ENCODE assay signal across 1 cellular context in the genomic region with DNA sequence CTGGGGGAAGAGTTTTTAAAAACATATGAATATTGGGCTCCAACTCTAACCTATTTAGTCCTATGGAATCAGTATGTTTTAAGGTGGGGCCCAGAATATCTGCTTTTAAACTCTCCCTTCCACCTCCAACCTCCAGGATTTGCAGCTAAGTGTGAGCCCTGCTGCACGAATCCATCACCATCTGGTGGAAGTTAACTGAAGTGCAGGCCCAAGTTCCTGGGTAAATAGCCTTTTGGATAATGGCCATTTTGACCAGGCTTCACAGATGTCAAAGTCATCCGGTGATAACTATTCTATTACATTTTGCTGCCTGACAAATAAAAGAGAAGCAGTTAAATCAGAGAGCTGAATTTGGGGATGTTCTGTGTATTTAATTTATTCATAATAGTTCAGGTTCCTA.
TF ChIP-seq lines count a peak whose summit lies in the region.

No MANE protein-coding gene starts in this region.

TF ChIP-seq in HCT116, 20 proteins besides CTCF, POLR2A, EP300 and RAD21 (continued from another document):
- TF ChIP-seq REST (IDR thresholded peaks at IDR 0.05; ENCODE audit: low read depth) (no peak), EGR1 (IDR thresholded peaks at IDR 0.05; ENCODE audit: low read depth) (no peak), EZH2phosphoT487 (IDR thresholded peaks at IDR 0.05; ENCODE audit: borderline replicate concordance) (no peak), FOSL1 (IDR thresholded peaks at IDR 0.05; ENCODE audit: low read depth) (no peak), SRF (IDR thresholded peaks at IDR 0.05; ENCODE audit: low read depth) (no peak), SP1 (IDR thresholded peaks at IDR 0.05; ENCODE audit: low read depth) (no peak), JUND (IDR thresholded peaks at IDR 0.05) (no peak)
- TF ChIP-seq, protein P1, sequence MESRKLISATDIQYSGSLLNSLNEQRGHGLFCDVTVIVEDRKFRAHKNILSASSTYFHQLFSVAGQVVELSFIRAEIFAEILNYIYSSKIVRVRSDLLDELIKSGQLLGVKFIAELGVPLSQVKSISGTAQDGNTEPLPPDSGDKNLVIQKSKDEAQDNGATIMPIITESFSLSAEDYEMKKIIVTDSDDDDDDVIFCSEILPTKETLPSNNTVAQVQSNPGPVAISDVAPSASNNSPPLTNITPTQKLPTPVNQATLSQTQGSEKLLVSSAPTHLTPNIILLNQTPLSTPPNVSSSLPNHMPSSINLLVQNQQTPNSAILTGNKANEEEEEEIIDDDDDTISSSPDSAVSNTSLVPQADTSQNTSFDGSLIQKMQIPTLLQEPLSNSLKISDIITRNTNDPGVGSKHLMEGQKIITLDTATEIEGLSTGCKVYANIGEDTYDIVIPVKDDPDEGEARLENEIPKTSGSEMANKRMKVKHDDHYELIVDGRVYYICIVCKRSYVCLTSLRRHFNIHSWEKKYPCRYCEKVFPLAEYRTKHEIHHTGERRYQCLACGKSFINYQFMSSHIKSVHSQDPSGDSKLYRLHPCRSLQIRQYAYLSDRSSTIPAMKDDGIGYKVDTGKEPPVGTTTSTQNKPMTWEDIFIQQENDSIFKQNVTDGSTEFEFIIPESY (IDR thresholded peaks at IDR 0.05; ENCODE audit: extremely low read depth, insufficient replicate concordance, low read length) = no peak
TF ChIP-seq in HCT116: peak in this region for 0.
